In genomic region chr15:67244966-67245478, GRCh38 we compare ENCODE assay signal across 32 cellular contexts. TPM values are rescaled to one million over a fixed set of nuclear protein-coding genes. Genes with fewer than 3 reads are reported as not detected.
DNase-seq lines count a peak whose midpoint lies in the region; ATAC-seq and TF ChIP-seq lines count a peak whose summit lies in the region.
"Had no signal": no experiment of that assay in that cellular context is flagged by ENCODE, and none has a peak within 500 bp of the region (broad histone marks: within the 10 kb centered on the region; RNA-seq: fewer than 3 reads in every experiment).

No MANE protein-coding gene starts in this region.

- no peak overlapping the region for H4K5ac ChIP-seq in H9 (ENCODE audit: insufficient read length, low read depth, low read length)

- H3K27ac Mint-ChIP-seq in H9 = no peak overlapping the region
- no peak overlapping the region for H3K27ac Mint-ChIP-seq in stimulated activated effector memory CD8-positive, alpha-beta T cell treated with anti-CD3 and anti-CD28 coated beads, Interleukin-12 subunit alpha, Interleukin-12 subunit beta, amount 100 ng/mL, for 72 hours
- H3K27ac Mint-ChIP-seq: activated B cell treated with CpG ODN at 0.5 μM for 24 hours; activated CD4-positive, alpha-beta T cell treated with anti-CD3 and anti-CD28 coated beads, Interleukin-2, amount 10 ng/mL, durations not matched to agents 7 days and 5 days; activated naive CD8-positive, alpha-beta T cell treated with anti-CD3 and anti-CD28 coated beads, Interleukin-2, amount 10 ng/mL, durations not matched to agents 7 days and 5 days; neural progenitor cell; T-helper 1 cell treated with Interleukin-12 subunit alpha and Interleukin-12 subunit beta and Interleukin-4 antibody, amounts not matched to agents 30 μg/mL and 1 μg/mL, for 36 hours had no signal

- no peak overlapping the region for H3K14ac ChIP-seq in H9 (ENCODE audit: insufficient read depth, low read length)

- no peak overlapping the region for H2AFZ ChIP-seq in H9 (ENCODE audit: low read length)
- H2AFZ ChIP-seq: neural progenitor cell had no signal

- no peaks in the 10 kb centered on the region for H3K9me3 ChIP-seq in H9 (ENCODE audit: control insufficient read depth, low read depth, low read length)
- H3K9me3 ChIP-seq: esophagus muscularis mucosa, right atrium auricular region, testis had no signal

- H2BK12ac ChIP-seq in H9 (ENCODE audit: insufficient read length, low read depth, low read length) = no peak overlapping the region

- no peak overlapping the region for H3K27ac ChIP-seq in H9 (ENCODE audit: insufficient read length, low read depth, low read length)
- H3K27ac ChIP-seq: dorsolateral prefrontal cortex, esophagus muscularis mucosa, left lung, neural progenitor cell, right atrium auricular region, SK-N-MC, testis had no signal

- peaks cover 2% of the 10 kb centered on the region; the same call in 1 of the 2 replicates for H3K79me2 ChIP-seq in H9 (ENCODE audit: insufficient read depth, low read length)

- no CpG with 5 or more reads among the region's 3 CpGs for WGBS in H9 (ENCODE audit: extremely low coverage, insufficient read length, low lambda C conversion rate)

- no peak overlapping the region for H3K4me3 ChIP-seq in AG10803 (ENCODE audit: low read length)
- no peak overlapping the region for H3K4me3 ChIP-seq in HFF-Myc (replicated peaks; ENCODE audit: low read depth, low read length)
- no peak overlapping the region for H3K4me3 ChIP-seq in astrocyte of the spinal cord (ENCODE audit: low read depth, low read length)
- H3K4me3 ChIP-seq: dorsolateral prefrontal cortex, esophagus muscularis mucosa, left lung, neural progenitor cell, right atrium auricular region, SK-N-MC, smooth muscle cell, testis had no signal

- H3K4me3 Mint-ChIP-seq in H9 = no peak overlapping the region
- H3K4me3 Mint-ChIP-seq in stimulated activated effector memory CD8-positive, alpha-beta T cell treated with anti-CD3 and anti-CD28 coated beads, Interleukin-12 subunit alpha, Interleukin-12 subunit beta, amount 100 ng/mL, for 72 hours = no peak overlapping the region
- H3K4me3 Mint-ChIP-seq: activated B cell treated with CpG ODN at 0.5 μM for 24 hours; activated CD4-positive, alpha-beta T cell treated with anti-CD3 and anti-CD28 coated beads, Interleukin-2, amount 10 ng/mL, durations not matched to agents 7 days and 5 days; activated naive CD8-positive, alpha-beta T cell treated with anti-CD3 and anti-CD28 coated beads, Interleukin-2, amount 10 ng/mL, durations not matched to agents 7 days and 5 days; CD4-positive, alpha-beta memory T cell; neural progenitor cell; T-helper 1 cell treated with Interleukin-12 subunit alpha and Interleukin-12 subunit beta and Interleukin-4 antibody, amounts not matched to agents 30 μg/mL and 1 μg/mL, for 36 hours had no signal

- H3K9ac ChIP-seq in H9 (ENCODE audit: extremely low read depth, insufficient read length, low read length) = no peak overlapping the region
- H3K9ac ChIP-seq: neural progenitor cell had no signal

- H3K27me3 ChIP-seq in H9 (ENCODE audit: insufficient read depth, low read length) = no peaks in the 10 kb centered on the region
- H3K27me3 ChIP-seq: dorsolateral prefrontal cortex, esophagus muscularis mucosa, left lung, neural progenitor cell, right atrium auricular region, testis had no signal

- H2BK5ac ChIP-seq in H9 (ENCODE audit: insufficient read length, low read length) = no peak overlapping the region

- H2BK120ac ChIP-seq in H9 (ENCODE audit: low read depth, low read length, poor library complexity, severe bottlenecking) = no peak overlapping the region

- peaks cover 0 to 5% of the 10 kb centered on the region in 2 experiments; a peak in 4 of 5 replicates for H3K9me3 Mint-ChIP-seq in H9
- H3K9me3 Mint-ChIP-seq in stimulated activated effector memory CD8-positive, alpha-beta T cell treated with anti-CD3 and anti-CD28 coated beads, Interleukin-12 subunit alpha, Interleukin-12 subunit beta, amount 100 ng/mL, for 72 hours = peaks cover 2% of the 10 kb centered on the region

- no peak overlapping the region for H3K4me2 ChIP-seq in H9 (ENCODE audit: insufficient read depth, insufficient read length, low read length)
- H3K4me2 ChIP-seq: neural progenitor cell, smooth muscle cell had no signal

- no peak overlapping the region for H2BK20ac ChIP-seq in H9 (ENCODE audit: low read depth, low read length, poor library complexity, severe bottlenecking)

- ATAC-seq in GM18511 (IDR thresholded peaks at IDR 0.05; ENCODE audit: unreplicated experiment) = no peak
- ATAC-seq in stimulated activated effector memory CD8-positive, alpha-beta T cell treated with anti-CD3 and anti-CD28 coated beads, Interleukin-12 subunit alpha, Interleukin-12 subunit beta, amount 100 ng/mL, for 72 hours = no peak
- ATAC-seq: left lung; stimulated activated naive CD8-positive, alpha-beta T cell treated with anti-CD3 and anti-CD28 coated beads, Interleukin-15, Interleukin-2, amounts not matched to agents 100 U/mL and 50 U/mL, for 24 hours had no signal

- H3T11ph ChIP-seq in H9 (ENCODE audit: low read length) = no peak overlapping the region

- H2BK15ac ChIP-seq in H9 (ENCODE audit: low read depth, low read length) = no peak overlapping the region

- peaks cover 29 to 30% of the 10 kb centered on the region in 2 experiments for H3K4me1 Mint-ChIP-seq in H9
- H3K4me1 Mint-ChIP-seq in stimulated activated effector memory CD8-positive, alpha-beta T cell treated with anti-CD3 and anti-CD28 coated beads, Interleukin-12 subunit alpha, Interleukin-12 subunit beta, amount 100 ng/mL, for 72 hours = peaks cover 52% of the 10 kb centered on the region

- H3K36me3 Mint-ChIP-seq in H9 (ENCODE audit: insufficient read depth in 1 of 3, low read depth in 3 of 3) = peaks cover 14 to 22% (median 15%) of the 10 kb centered on the region in 3 experiments
- H3K36me3 Mint-ChIP-seq in stimulated activated effector memory CD8-positive, alpha-beta T cell treated with anti-CD3 and anti-CD28 coated beads, Interleukin-12 subunit alpha, Interleukin-12 subunit beta, amount 100 ng/mL, for 72 hours = peaks cover 36% of the 10 kb centered on the region

- H3K4ac ChIP-seq in H9 (ENCODE audit: low read depth, low read length) = no peak overlapping the region

- H2AK5ac ChIP-seq in H9 (ENCODE audit: insufficient read length, low read length) = no peak overlapping the region

- in situ Hi-C loops in astrocyte of the spinal cord (cut with HindIII; ENCODE audit: low sequenced_read_pairs) = no loop called here

- H3K4me1 ChIP-seq in H9 (ENCODE audit: insufficient read depth, low read length) = peaks cover 11% of the 10 kb centered on the region
- H3K4me1 ChIP-seq: testis had no signal

- peaks cover 2% of the 10 kb centered on the region for H3K79me1 ChIP-seq in H9 (ENCODE audit: insufficient read depth, low read depth, low read length, poor library complexity, severe bottlenecking)

- H4K20me1 ChIP-seq in H9 (ENCODE audit: control insufficient read depth, insufficient read depth, insufficient read length) = no peaks in the 10 kb centered on the region

- TF ChIP-seq CTCF in AG10803 (conservative IDR thresholded peaks at IDR 0.05; ENCODE audit: low read length) (no peak), HFF-Myc (IDR thresholded peaks at IDR 0.05; ENCODE audit: low read depth, low read length, missing control alignments) (no peak), astrocyte of the spinal cord (IDR thresholded peaks at IDR 0.05; ENCODE audit: low read depth, low read length) (no peak), H9 (conservative IDR thresholded peaks at IDR 0.05) (no peak)

- no peak overlapping the region for H4K91ac ChIP-seq in H9 (ENCODE audit: insufficient read length, low read depth, low read length)

- no peaks in the 10 kb centered on the region for H3K27me3 Mint-ChIP-seq in H9 (ENCODE audit: low read depth)
- H3K27me3 Mint-ChIP-seq: activated B cell treated with CpG ODN at 0.5 μM for 24 hours; activated CD4-positive, alpha-beta T cell treated with anti-CD3 and anti-CD28 coated beads, Interleukin-2, amount 10 ng/mL, durations not matched to agents 7 days and 5 days; activated naive CD8-positive, alpha-beta T cell treated with anti-CD3 and anti-CD28 coated beads, Interleukin-2, amount 10 ng/mL, durations not matched to agents 7 days and 5 days; CD4-positive, alpha-beta memory T cell had no signal

- H4K8ac ChIP-seq in H9 (replicated peaks; ENCODE audit: insufficient read length, low read depth, low read length) = no peak overlapping the region

- peak; percentile 81 for DNase-seq in AG10803 (ENCODE audit: low read depth)
- DNase-seq in HFF-Myc (ENCODE audit: extremely low read depth, low read depth) = peak; percentile 22
- peak; percentile 25 for DNase-seq in astrocyte of the spinal cord (ENCODE audit: low read depth, low spot score)
- peak; percentile 59 for DNase-seq in fibroblast of the conjunctiva (ENCODE audit: low read depth)
- no peak for DNase-seq in activated naive CD4-positive, alpha-beta T cell (lab: John Stamatoyannopoulos, UW)
- DNase-seq in H9 = no peak
- no peak for DNase-seq in stimulated activated effector memory CD8-positive, alpha-beta T cell treated with anti-CD3 and anti-CD28 coated beads, Interleukin-12 subunit alpha, Interleukin-12 subunit beta, amount 100 ng/mL, for 72 hours (ENCODE audit: low spot score in 2 of 2)
- DNase-seq: activated B cell treated with CpG ODN at 0.5 μM for 24 hours; activated CD4-positive, alpha-beta T cell treated with anti-CD3 and anti-CD28 coated beads, Interleukin-2, amount 10 ng/mL, durations not matched to agents 7 days and 5 days; activated effector memory CD4-positive, alpha-beta T cell treated with anti-CD3 and anti-CD28 coated beads, Interleukin-2, amount 50 U/mL, for 16 hours; activated naive CD8-positive, alpha-beta T cell treated with anti-CD3 and anti-CD28 coated beads, Interleukin-2, amount 10 ng/mL, durations not matched to agents 7 days and 5 days; activated T-cell treated with anti-CD3 and anti-CD28 coated beads, Interleukin-2, amount 50 U/mL, for 1 hour; AML-193; CD4-positive, alpha-beta memory T cell; dorsolateral prefrontal cortex; head of caudate nucleus; islet precursor cell; left lung; mesendoderm; NCI-H1092 treated with DMSO at 0.1 percent for 48 hours; NCI-H1930; NCI-H526; OCI-M1; stimulated activated naive CD8-positive, alpha-beta T cell treated with anti-CD3 and anti-CD28 coated beads, Interleukin-15, Interleukin-2, amounts not matched to agents 100 U/mL and 50 U/mL, for 24 hours; testis had no signal

- no peaks in the 10 kb centered on the region for H3K23me2 ChIP-seq in H9 (ENCODE audit: insufficient read length, low read depth, low read length, poor library complexity, severe bottlenecking)

- no peak overlapping the region for H3K18ac ChIP-seq in H9 (ENCODE audit: insufficient read length, low read depth, low read length)

- no peak overlapping the region for H3K56ac ChIP-seq in H9 (ENCODE audit: insufficient read length, low read depth, low read length)

- H3K23ac ChIP-seq in H9 (ENCODE audit: insufficient read length, low read depth, low read length) = no peak overlapping the region

RNA-seq across cellular contexts. Expression of gene AAGAB, which starts 9.4 kb away (rescaled TPM):
- 40.1 and 41.9 TPM in 2 replicates for total RNA-seq in H9 (2021)

RNA-seq across cellular contexts. Expression of gene IQCH, which starts 9.6 kb away (rescaled TPM):
- total RNA-seq in H9 (2021) = 1.1 and 1.9 TPM in 2 replicates

Comparison
In these comparisons a context has a peak if more than half of its experiments do, and no peak if none do; other contexts are left out.
1. DNase-seq: peak in AG10803 (single experiment), HFF-Myc (single experiment), astrocyte of the spinal cord (single experiment) and fibroblast of the conjunctiva (single experiment); none in activated naive CD4-positive, alpha-beta T cell (0 of 4), H9 (single experiment) and stimulated activated effector memory CD8-positive, alpha-beta T cell treated with anti-CD3 and anti-CD28 coated beads, Interleukin-12 subunit alpha, Interleukin-12 subunit beta, amount 100 ng/mL, for 72 hours (0 of 2).